In the genomic region with DNA sequence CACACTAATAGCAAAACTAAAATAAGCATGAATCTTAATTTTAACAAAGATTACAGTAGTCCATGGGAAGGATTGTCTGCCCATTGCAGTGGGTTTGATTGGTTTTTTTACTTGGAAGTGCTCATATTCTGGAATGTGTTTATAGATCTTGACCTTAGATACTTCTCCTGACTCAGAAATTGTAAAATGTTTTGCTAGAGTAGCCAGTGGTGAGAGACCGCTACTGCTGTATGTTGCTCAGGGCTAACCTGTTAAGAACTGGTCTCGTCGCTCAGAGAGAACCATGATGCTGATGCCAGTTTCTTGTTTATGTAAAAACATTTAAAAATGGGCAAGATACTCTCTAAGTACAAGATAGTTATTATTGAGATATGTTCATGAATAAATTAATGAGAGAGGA, we compare ENCODE assay signal across 1 cellular context.
TF ChIP-seq lines count a peak whose summit lies in the region.

No MANE protein-coding gene starts in this region.

TF ChIP-seq in SK-N-SH treated with all-trans-retinoic acid at 6 μM for 48 hours, 23 proteins besides CTCF, POLR2A, EP300 and RAD21 (continued from another document):
- TF ChIP-seq, protein P1, sequence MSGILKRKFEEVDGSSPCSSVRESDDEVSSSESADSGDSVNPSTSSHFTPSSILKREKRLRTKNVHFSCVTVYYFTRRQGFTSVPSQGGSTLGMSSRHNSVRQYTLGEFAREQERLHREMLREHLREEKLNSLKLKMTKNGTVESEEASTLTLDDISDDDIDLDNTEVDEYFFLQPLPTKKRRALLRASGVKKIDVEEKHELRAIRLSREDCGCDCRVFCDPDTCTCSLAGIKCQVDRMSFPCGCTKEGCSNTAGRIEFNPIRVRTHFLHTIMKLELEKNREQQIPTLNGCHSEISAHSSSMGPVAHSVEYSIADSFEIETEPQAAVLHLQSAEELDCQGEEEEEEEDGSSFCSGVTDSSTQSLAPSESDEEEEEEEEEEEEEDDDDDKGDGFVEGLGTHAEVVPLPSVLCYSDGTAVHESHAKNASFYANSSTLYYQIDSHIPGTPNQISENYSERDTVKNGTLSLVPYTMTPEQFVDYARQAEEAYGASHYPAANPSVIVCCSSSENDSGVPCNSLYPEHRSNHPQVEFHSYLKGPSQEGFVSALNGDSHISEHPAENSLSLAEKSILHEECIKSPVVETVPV (CRISPR knock-in tag; IDR thresholded peaks at IDR 0.05) = no peak
- TF ChIP-seq ZNF70 (CRISPR knock-in tag; IDR thresholded peaks at IDR 0.05) (no peak), GLIS3 (CRISPR knock-in tag; IDR thresholded peaks at IDR 0.05) (no peak), TCF4 (CRISPR knock-in tag; IDR thresholded peaks at IDR 0.05; ENCODE audit: borderline replicate concordance) (no peak), ZFP30 (CRISPR knock-in tag; IDR thresholded peaks at IDR 0.05) (no peak), RARB (CRISPR knock-in tag; IDR thresholded peaks at IDR 0.05) (no peak), ZNF565 (CRISPR knock-in tag; conservative IDR thresholded peaks at IDR 0.05; ENCODE audit: low read depth) (no peak)
- TF ChIP-seq, protein P2, sequence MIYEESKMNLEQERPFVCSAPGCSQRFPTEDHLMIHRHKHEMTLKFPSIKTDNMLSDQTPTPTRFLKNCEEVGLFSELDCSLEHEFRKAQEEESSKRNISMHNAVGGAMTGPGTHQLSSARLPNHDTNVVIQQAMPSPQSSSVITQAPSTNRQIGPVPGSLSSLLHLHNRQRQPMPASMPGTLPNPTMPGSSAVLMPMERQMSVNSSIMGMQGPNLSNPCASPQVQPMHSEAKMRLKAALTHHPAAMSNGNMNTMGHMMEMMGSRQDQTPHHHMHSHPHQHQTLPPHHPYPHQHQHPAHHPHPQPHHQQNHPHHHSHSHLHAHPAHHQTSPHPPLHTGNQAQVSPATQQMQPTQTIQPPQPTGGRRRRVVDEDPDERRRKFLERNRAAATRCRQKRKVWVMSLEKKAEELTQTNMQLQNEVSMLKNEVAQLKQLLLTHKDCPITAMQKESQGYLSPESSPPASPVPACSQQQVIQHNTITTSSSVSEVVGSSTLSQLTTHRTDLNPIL (CRISPR knock-in tag; IDR thresholded peaks at IDR 0.05; ENCODE audit: low read depth) = no peak
- TF ChIP-seq, protein P3, sequence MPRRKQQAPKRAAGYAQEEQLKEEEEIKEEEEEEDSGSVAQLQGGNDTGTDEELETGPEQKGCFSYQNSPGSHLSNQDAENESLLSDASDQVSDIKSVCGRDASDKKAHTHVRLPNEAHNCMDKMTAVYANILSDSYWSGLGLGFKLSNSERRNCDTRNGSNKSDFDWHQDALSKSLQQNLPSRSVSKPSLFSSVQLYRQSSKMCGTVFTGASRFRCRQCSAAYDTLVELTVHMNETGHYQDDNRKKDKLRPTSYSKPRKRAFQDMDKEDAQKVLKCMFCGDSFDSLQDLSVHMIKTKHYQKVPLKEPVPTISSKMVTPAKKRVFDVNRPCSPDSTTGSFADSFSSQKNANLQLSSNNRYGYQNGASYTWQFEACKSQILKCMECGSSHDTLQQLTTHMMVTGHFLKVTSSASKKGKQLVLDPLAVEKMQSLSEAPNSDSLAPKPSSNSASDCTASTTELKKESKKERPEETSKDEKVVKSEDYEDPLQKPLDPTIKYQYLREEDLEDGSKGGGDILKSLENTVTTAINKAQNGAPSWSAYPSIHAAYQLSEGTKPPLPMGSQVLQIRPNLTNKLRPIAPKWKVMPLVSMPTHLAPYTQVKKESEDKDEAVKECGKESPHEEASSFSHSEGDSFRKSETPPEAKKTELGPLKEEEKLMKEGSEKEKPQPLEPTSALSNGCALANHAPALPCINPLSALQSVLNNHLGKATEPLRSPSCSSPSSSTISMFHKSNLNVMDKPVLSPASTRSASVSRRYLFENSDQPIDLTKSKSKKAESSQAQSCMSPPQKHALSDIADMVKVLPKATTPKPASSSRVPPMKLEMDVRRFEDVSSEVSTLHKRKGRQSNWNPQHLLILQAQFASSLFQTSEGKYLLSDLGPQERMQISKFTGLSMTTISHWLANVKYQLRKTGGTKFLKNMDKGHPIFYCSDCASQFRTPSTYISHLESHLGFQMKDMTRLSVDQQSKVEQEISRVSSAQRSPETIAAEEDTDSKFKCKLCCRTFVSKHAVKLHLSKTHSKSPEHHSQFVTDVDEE (CRISPR knock-in tag; IDR thresholded peaks at IDR 0.05) = no peak
